Comparison of ENCODE assay signal across 14 cellular contexts in the genomic region with DNA sequence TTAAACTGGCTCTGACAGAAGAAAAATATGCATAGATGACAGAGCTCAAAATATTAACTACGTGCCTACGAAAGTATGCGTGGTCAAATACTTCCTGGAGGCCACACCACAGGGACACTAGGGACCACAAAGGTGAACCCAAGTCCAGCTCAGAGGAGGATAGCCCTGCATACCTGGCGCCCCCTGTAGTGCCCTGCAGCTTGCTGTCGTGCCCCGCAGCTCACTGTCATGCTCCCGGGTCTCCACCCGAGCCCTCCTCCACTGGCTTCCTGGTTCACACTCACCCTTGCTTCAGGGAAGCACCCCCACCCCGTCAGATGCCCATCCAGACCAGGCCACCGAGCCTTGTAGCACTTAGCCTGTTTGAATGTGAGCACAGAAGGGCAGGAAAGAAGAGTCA.
"Had no signal": no experiment of that assay in that cellular context is flagged by ENCODE, and none has a peak within 500 bp of the region (broad histone marks: within the 10 kb centered on the region; RNA-seq: fewer than 3 reads in every experiment).

No MANE protein-coding gene starts in this region.

- H3K4me3 ChIP-seq: ascending aorta, colonic mucosa, gastrocnemius medialis, thyroid gland, uterus had no signal

- H3K9me3 ChIP-seq: ascending aorta, colonic mucosa, gastrocnemius medialis, thyroid gland, uterus had no signal

- H3K9me3 Mint-ChIP-seq: activated naive CD8-positive, alpha-beta T cell treated with anti-CD3 and anti-CD28 coated beads, Interleukin-2, amount 10 ng/mL, durations not matched to agents 7 days and 5 days; neural crest cell had no signal

- H3K27me3 ChIP-seq: ascending aorta, colonic mucosa, gastrocnemius medialis, thyroid gland, uterus had no signal

- H3K4me3 Mint-ChIP-seq: activated CD4-positive, alpha-beta T cell treated with anti-CD3 and anti-CD28 coated beads for 36 hours; activated CD8-positive, alpha-beta T cell treated with anti-CD3 and anti-CD28 coated beads, Interleukin-2, amount 10 ng/mL, durations not matched to agents 7 days and 5 days; activated naive CD8-positive, alpha-beta T cell treated with anti-CD3 and anti-CD28 coated beads, Interleukin-2, amount 10 ng/mL, durations not matched to agents 7 days and 5 days; neural crest cell had no signal

- ATAC-seq: activated CD4-positive, alpha-beta T cell treated with anti-CD3 and anti-CD28 coated beads for 36 hours; activated CD8-positive, alpha-beta T cell treated with anti-CD3 and anti-CD28 coated beads, Interleukin-2, amount 10 ng/mL, durations not matched to agents 7 days and 5 days; gastrocnemius medialis had no signal

- H3K27ac Mint-ChIP-seq: activated CD8-positive, alpha-beta T cell treated with anti-CD3 and anti-CD28 coated beads, Interleukin-2, amount 10 ng/mL, durations not matched to agents 7 days and 5 days; activated naive CD8-positive, alpha-beta T cell treated with anti-CD3 and anti-CD28 coated beads, Interleukin-2, amount 10 ng/mL, durations not matched to agents 7 days and 5 days had no signal

- H3K27ac ChIP-seq: ascending aorta, colonic mucosa, gastrocnemius medialis, parathyroid adenoma, thyroid gland, uterus had no signal

- H3K4me1 ChIP-seq: ascending aorta, colonic mucosa, uterus had no signal

- DNase-seq: activated CD4-positive, alpha-beta T cell treated with anti-CD3 and anti-CD28 coated beads for 36 hours; activated CD8-positive, alpha-beta T cell treated with anti-CD3 and anti-CD28 coated beads, Interleukin-2, amount 10 ng/mL, durations not matched to agents 7 days and 5 days; activated naive CD8-positive, alpha-beta T cell treated with anti-CD3 and anti-CD28 coated beads, Interleukin-2, amount 10 ng/mL, durations not matched to agents 7 days and 5 days; colonic mucosa; effector CD4-positive, alpha-beta T cell; gastrocnemius medialis; kidney glomerular epithelial cell; retina; T-helper 9 cell; thyroid gland; uterus had no signal

- H3K27me3 Mint-ChIP-seq: activated CD4-positive, alpha-beta T cell treated with anti-CD3 and anti-CD28 coated beads for 36 hours; activated naive CD8-positive, alpha-beta T cell treated with anti-CD3 and anti-CD28 coated beads, Interleukin-2, amount 10 ng/mL, durations not matched to agents 7 days and 5 days had no signal

- H2AFZ ChIP-seq: parathyroid adenoma had no signal

- H3K36me3 ChIP-seq: uterus had no signal

- H3K9ac ChIP-seq: parathyroid adenoma had no signal
